ENCODE assay signal across 24 cellular contexts in the genomic region with DNA sequence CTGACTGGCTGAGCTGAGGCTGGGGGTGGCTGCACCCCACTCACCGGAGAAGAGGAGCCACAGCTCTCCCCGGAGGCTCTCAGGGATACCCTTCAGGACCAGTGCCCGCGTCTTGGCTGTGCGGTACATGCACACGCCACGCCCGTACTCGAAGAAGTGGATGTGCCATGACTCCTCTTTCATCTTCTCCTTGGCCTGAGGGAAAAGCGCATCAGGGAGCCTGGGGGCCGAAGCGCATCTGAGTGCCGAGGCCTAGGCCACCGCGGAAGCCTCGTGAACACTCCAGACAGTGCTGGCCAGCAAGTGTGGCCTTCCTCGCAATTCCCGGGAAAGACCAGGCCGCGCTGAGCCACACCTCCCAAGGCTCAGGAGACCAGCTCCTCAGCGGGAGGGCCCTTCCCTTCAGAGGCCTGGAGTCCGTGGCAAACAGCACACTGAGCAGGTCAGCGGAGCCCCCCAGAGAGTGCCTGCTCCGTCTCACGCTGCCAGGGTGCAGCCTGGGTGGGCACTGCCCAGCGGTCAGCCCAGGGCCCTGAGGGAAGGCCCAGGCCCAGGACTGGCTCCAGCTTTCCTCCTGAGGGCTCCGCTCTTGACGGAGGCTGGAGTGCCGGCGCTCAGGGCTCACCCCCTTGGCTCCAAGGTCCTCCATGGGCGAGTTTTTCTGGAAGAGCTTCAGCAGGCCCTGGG.
"Had no signal": no experiment of that assay in that cellular context is flagged by ENCODE, and none has a peak within 500 bp of the region (broad histone marks: within the 10 kb centered on the region; RNA-seq: fewer than 3 reads in every experiment).

No MANE protein-coding gene starts in this region.

- H3K4me1 ChIP-seq: pancreas, upper lobe of left lung had no signal

- H3K4me3 ChIP-seq: left lung, pancreas, skin epidermis, thoracic aorta, upper lobe of left lung had no signal

- H3K27me3 ChIP-seq: left lung, neutrophil, pancreas, upper lobe of left lung had no signal

- H3K27me3 Mint-ChIP-seq: activated CD4-positive, alpha-beta T cell treated with anti-CD3 and anti-CD28 coated beads, Interleukin-2, amount 10 ng/mL, durations not matched to agents 7 days and 5 days; activated CD8-positive, alpha-beta memory T cell treated with anti-CD3 and anti-CD28 coated beads, Interleukin-2, amount 10 ng/mL, durations not matched to agents 7 days and 5 days; activated CD8-positive, alpha-beta T cell treated with anti-CD3 and anti-CD28 coated beads for 36 hours; activated naive CD4-positive, alpha-beta T cell treated with anti-CD3 and anti-CD28 coated beads, Interleukin-2, amount 10 ng/mL, durations not matched to agents 7 days and 5 days had no signal

- H3K9me3 ChIP-seq: neutrophil, pancreas had no signal

- ATAC-seq: activated CD8-positive, alpha-beta memory T cell treated with anti-CD3 and anti-CD28 coated beads, Interleukin-2, amount 10 ng/mL, durations not matched to agents 7 days and 5 days; activated CD8-positive, alpha-beta T cell treated with anti-CD3 and anti-CD28 coated beads for 36 hours; left lung had no signal

- H3K4me1 Mint-ChIP-seq: activated CD8-positive, alpha-beta memory T cell treated with anti-CD3 and anti-CD28 coated beads, Interleukin-2, amount 10 ng/mL, durations not matched to agents 7 days and 5 days; activated naive CD4-positive, alpha-beta T cell treated with anti-CD3 and anti-CD28 coated beads, Interleukin-2, amount 10 ng/mL, durations not matched to agents 7 days and 5 days; nephron had no signal

- H3K27ac ChIP-seq: left lung, neutrophil, pancreas, skin epidermis, thoracic aorta, upper lobe of left lung, WERI-Rb-1 had no signal

- H3K4me3 Mint-ChIP-seq: activated CD4-positive, alpha-beta T cell treated with anti-CD3 and anti-CD28 coated beads, Interleukin-2, amount 10 ng/mL, durations not matched to agents 7 days and 5 days; activated CD8-positive, alpha-beta memory T cell treated with anti-CD3 and anti-CD28 coated beads, Interleukin-2, amount 10 ng/mL, durations not matched to agents 7 days and 5 days; activated CD8-positive, alpha-beta T cell treated with anti-CD3 and anti-CD28 coated beads for 36 hours; activated naive CD4-positive, alpha-beta T cell treated with anti-CD3 and anti-CD28 coated beads, Interleukin-2, amount 10 ng/mL, durations not matched to agents 7 days and 5 days; nephron had no signal

- H3K27ac Mint-ChIP-seq: activated CD4-positive, alpha-beta T cell treated with anti-CD3 and anti-CD28 coated beads, Interleukin-2, amount 10 ng/mL, durations not matched to agents 7 days and 5 days; activated CD8-positive, alpha-beta memory T cell treated with anti-CD3 and anti-CD28 coated beads, Interleukin-2, amount 10 ng/mL, durations not matched to agents 7 days and 5 days; activated CD8-positive, alpha-beta T cell treated with anti-CD3 and anti-CD28 coated beads for 36 hours; activated naive CD4-positive, alpha-beta T cell treated with anti-CD3 and anti-CD28 coated beads, Interleukin-2, amount 10 ng/mL, durations not matched to agents 7 days and 5 days; nephron had no signal

- DNase-seq: activated CD4-positive, alpha-beta T cell treated with anti-CD3 and anti-CD28 coated beads, Interleukin-2, amount 10 ng/mL, durations not matched to agents 7 days and 5 days; activated CD4-positive, CD25-positive, alpha-beta regulatory T cell treated with anti-CD3 and anti-CD28 coated beads, Interleukin-2, amount 50 U/mL, for 72 hours; activated CD8-positive, alpha-beta memory T cell treated with anti-CD3 and anti-CD28 coated beads, Interleukin-2, amount 10 ng/mL, durations not matched to agents 7 days and 5 days; activated CD8-positive, alpha-beta T cell treated with anti-CD3 and anti-CD28 coated beads for 36 hours; activated effector memory CD4-positive, alpha-beta T cell treated with anti-CD3 and anti-CD28 coated beads, Interleukin-2, amount 50 U/mL, for 16 hours; activated naive CD4-positive, alpha-beta T cell treated with anti-CD3 and anti-CD28 coated beads, Interleukin-2, amount 10 ng/mL, durations not matched to agents 7 days and 5 days; activated T-cell treated with anti-CD3 and anti-CD28 coated beads for 4 hours; amygdala; cerebellar nuclear complex; cortex of kidney; kidney; mammary epithelial cell; midbrain; stimulated activated CD4-positive, alpha-beta T cell treated with anti-CD3 and anti-CD28 coated beads, Interleukin-15, amount 100 ng/mL, for 24 hours; stimulated activated naive CD4-positive, alpha-beta T cell treated with Interleukin-2 at 50 U/mL for 16 hours; T-helper 1 cell; upper lobe of left lung; WERI-Rb-1 had no signal
